Comparison of ENCODE assay signal across 9 cellular contexts in the genomic region with DNA sequence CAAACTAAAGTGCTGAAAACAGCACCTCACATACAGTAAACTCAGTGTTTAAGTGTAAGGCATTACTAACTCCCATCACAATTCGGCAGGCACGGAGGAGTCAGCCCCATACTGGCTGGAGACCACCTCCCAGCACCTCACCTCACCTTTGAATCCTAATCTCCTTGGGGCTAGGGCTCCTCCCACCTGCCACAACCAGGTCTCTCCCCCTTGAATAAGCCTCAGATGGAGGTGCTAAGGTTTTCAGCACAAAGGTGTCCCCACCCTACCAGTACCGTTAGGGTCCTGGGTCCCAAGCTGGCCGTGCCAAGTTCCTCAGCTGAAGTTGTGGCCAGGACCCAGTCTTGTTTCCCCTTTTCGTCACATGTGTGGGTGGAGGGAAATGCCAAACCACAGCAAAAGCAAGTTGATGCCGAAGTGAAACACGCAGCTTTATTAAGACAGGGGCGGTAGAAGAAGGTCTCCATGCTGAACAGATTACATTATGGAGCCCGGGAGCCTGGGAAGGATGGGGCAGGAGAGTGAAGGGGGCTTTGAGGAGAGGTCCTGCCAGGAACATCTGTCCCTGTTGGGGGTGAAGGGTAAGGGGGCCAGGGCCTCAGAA. TPM values are rescaled to one million over a fixed set of nuclear protein-coding genes. Genes with fewer than 3 reads are reported as not detected.
DNase-seq lines count a peak whose midpoint lies in the region; ATAC-seq, FAIRE-seq and TF ChIP-seq lines count a peak whose summit lies in the region.
"Had no signal": no experiment of that assay in that cellular context is flagged by ENCODE, and none has a peak within 500 bp of the region (broad histone marks: within the 10 kb centered on the region; RNA-seq: fewer than 3 reads in every experiment).

A gene with protein sequence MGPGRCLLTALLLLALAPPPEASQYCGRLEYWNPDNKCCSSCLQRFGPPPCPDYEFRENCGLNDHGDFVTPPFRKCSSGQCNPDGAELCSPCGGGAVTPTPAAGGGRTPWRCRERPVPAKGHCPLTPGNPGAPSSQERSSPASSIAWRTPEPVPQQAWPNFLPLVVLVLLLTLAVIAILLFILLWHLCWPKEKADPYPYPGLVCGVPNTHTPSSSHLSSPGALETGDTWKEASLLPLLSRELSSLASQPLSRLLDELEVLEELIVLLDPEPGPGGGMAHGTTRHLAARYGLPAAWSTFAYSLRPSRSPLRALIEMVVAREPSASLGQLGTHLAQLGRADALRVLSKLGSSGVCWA (minus strand): TSS at position 332 of the 604 bp plus-strand sequence. CDS start 1,272 bp downstream, outside the sequence.

- H3K4me1 Mint-ChIP-seq in naive thymus-derived CD8-positive, alpha-beta T cell: peaks cover 31 to 73% (median 59%) of the 10 kb centered on the region in 4 donors

- no peaks in the 10 kb centered on the region for H3K27me3 Mint-ChIP-seq in naive thymus-derived CD8-positive, alpha-beta T cell

- TF ChIP-seq POLR2A in GM12892 (IDR thresholded peaks at IDR 0.05; ENCODE audit: low read depth, low read length): peak; percentile 84

- ATAC-seq in naive thymus-derived CD8-positive, alpha-beta T cell: no peak
- ATAC-seq in GM21723 (IDR thresholded peaks at IDR 0.05; ENCODE audit: unreplicated experiment): no peak

- H3K27ac ChIP-seq in temporal lobe (ENCODE audit: low read depth, low read length): peak within 1 kb of the TSS; percentile 78

- peaks cover 4 to 14% (median 5%) of the 10 kb centered on the region in 3 donors for H3K36me3 Mint-ChIP-seq in naive thymus-derived CD8-positive, alpha-beta T cell

- DNase-seq in GM12892 (ENCODE audit: insufficient read length): no peak
- DNase-seq in T follicular helper cell (ENCODE audit: low read depth): peak; percentile 48
- DNase-seq in activated naive CD8-positive, alpha-beta T cell treated with anti-CD3 and anti-CD28 coated beads, Interleukin-2, amount 50 U/mL, for 16 hours (ENCODE audit: low read depth, low spot score): peak; percentile 61
- peak in 9 of 10 donors; percentile 60 to 83 (median 69) for DNase-seq in naive thymus-derived CD8-positive, alpha-beta T cell
- DNase-seq in islet precursor cell: no peak
- DNase-seq in RCC 7860 (ENCODE audit: low spot score): no peak
- DNase-seq: IMR-90 had no signal

- peak within 1 kb of the TSS; percentile 97 to 100 (median 99) for H3K27ac Mint-ChIP-seq in naive thymus-derived CD8-positive, alpha-beta T cell

- POLR2A ChIA-PET in naive thymus-derived CD8-positive, alpha-beta T cell (lab: Charles Lee): interaction anchor here (0.5 to 5.2 kb wide), 8 partner anchors 10 to 195 kb away, joined by 3 to 36 read pairs (median 6); a partner anchor contains a TSS

- FAIRE-seq in GM12892 (lab: Jason Lieb, UNC) (peak; percentile 94), RCC 7860 (lab: Jason Lieb, UNC) (no peak)

- H3K4me3 Mint-ChIP-seq in naive thymus-derived CD8-positive, alpha-beta T cell: peak within 1 kb of the TSS; percentile 91 to 99 (median 93)

- no peaks in the 10 kb centered on the region for H3K9me3 Mint-ChIP-seq in naive thymus-derived CD8-positive, alpha-beta T cell

RNA-seq across cellular contexts. Expression of the gene that starts here (rescaled TPM):
- polyA plus RNA-seq in GM12892 (2012; ENCODE audit: missing spikeins): 17.3 TPM
- 10 to 100 TPM; 79.8 to 82.5 TPM for total RNA-seq in naive thymus-derived CD8-positive, alpha-beta T cell
- 10 to 100 TPM; 70.2 to 92.7 (median 92.6) TPM for polyA plus RNA-seq in naive thymus-derived CD8-positive, alpha-beta T cell
- 0.49 TPM for total RNA-seq in temporal lobe

Comparison
In these comparisons a context has a peak if more than half of its experiments do, and no peak if none do; other contexts are left out.
1. RNA of the gene that starts here (total RNA-seq): 79.8 to 82.5 TPM in naive thymus-derived CD8-positive, alpha-beta T cell; 0.49 TPM in temporal lobe (single experiment); every median in the first group is over 10 times any median in the second.
2. DNase-seq: peak in T follicular helper cell (single experiment), activated naive CD8-positive, alpha-beta T cell treated with anti-CD3 and anti-CD28 coated beads, Interleukin-2, amount 50 U/mL, for 16 hours (single experiment) and naive thymus-derived CD8-positive, alpha-beta T cell (9 of 10); none in GM12892 (single experiment), islet precursor cell (single experiment) and RCC 7860 (single experiment).